In the genomic region with DNA sequence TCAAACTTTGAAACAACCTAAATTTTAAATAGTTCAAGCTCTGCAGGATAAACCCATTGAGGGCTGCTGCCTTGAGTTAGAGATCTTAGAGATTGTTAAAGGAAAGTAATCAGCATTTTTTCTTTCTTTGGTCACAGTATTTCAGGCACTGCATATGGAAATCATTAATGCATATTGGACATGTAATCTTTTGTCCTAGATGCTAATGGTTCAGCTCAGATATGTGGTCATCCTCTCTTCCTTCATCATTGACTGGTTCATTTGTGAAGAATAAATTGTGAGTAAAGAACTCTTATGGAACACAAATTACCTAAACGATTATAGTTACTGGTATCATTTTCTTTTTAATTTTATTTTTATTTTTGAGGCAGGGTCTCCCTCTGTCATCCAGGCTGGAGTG, we compare ENCODE assay signal across 24 cellular contexts.
"Had no signal": no experiment of that assay in that cellular context is flagged by ENCODE, and none has a peak within 500 bp of the region (broad histone marks: within the 10 kb centered on the region; RNA-seq: fewer than 3 reads in every experiment).

No MANE protein-coding gene starts in this region.

- ATAC-seq: effector memory CD8-positive, alpha-beta T cell; esophagus mucosa; foreskin keratinocyte; gastrocnemius medialis; gastroesophageal sphincter; heart left ventricle; heart right ventricle had no signal

- H3K4me1 ChIP-seq: colonic mucosa, esophagus muscularis mucosa, gastrocnemius medialis, gastroesophageal sphincter, heart left ventricle had no signal

- H3K36me3 ChIP-seq: colonic mucosa, esophagus muscularis mucosa, esophagus squamous epithelium, gastrocnemius medialis, gastroesophageal sphincter, heart left ventricle, heart right ventricle had no signal

- H3K9me3 ChIP-seq: colonic mucosa, esophagus muscularis mucosa, esophagus squamous epithelium, gastrocnemius medialis, gastroesophageal sphincter, heart left ventricle, heart right ventricle had no signal

- H3K4me3 ChIP-seq: colonic mucosa, coronary artery, dorsolateral prefrontal cortex, esophagus muscularis mucosa, esophagus squamous epithelium, gastrocnemius medialis, gastroesophageal sphincter, heart left ventricle, heart right ventricle had no signal

- DNase-seq: colonic mucosa; cortex of kidney; dermis blood vessel endothelial cell; dorsolateral prefrontal cortex; effector CD4-positive, alpha-beta T cell; effector CD8-positive, alpha-beta T cell; effector memory CD4-positive, alpha-beta T cell; effector memory CD8-positive, alpha-beta T cell; endodermal cell; erythroblast; esophagus squamous epithelium; foreskin fibroblast; foreskin keratinocyte; foreskin melanocyte; gastrocnemius medialis; glutamatergic neuron; head of caudate nucleus; heart left ventricle; heart right ventricle had no signal

- H3K27ac ChIP-seq: colonic mucosa, coronary artery, dorsolateral prefrontal cortex, epithelial cell of prostate, esophagus muscularis mucosa, esophagus squamous epithelium, foreskin keratinocyte, gastrocnemius medialis, gastroesophageal sphincter, heart left ventricle, heart right ventricle had no signal

- H3K27me3 ChIP-seq: colonic mucosa, esophagus muscularis mucosa, esophagus squamous epithelium, gastrocnemius medialis, gastroesophageal sphincter, heart left ventricle, heart right ventricle had no signal
